1 cellular context compared by ENCODE assay signal in the genomic region with DNA sequence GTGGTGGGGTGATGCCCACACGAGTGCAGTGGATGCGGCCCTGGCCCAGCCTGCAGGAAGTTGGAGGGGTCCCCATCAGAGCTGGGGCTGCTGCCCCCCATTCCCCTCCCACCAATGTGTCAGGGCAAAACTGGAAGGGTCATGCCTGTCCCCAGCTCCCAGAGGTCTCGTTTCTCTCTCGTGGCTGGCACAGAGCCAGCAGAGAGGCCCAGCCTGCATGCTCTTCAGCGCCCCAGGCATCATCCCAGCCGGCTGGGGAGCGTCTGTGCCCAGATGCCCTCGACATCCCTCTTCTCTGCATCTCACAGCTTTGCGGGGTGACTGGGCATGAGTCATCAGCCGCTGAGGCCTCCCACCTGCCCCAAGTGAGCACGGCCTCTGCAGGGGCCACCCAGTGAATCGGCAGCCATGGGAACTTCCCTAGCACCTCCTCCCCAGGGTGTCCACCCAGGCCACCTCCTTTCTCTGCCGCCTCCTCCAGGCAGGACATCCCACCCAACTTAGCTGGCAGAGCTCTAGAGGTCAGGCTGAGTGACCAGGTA.
A peak's percentile ranks its signal among the peaks of the same experiment; 100 is the strongest.
TF ChIP-seq lines count a peak whose summit lies in the region.

No MANE protein-coding gene starts in this region.

TF ChIP-seq in K562, 482 proteins besides CTCF, POLR2A, EP300 and RAD21 (continued from another document):
- TF ChIP-seq, protein P1, sequence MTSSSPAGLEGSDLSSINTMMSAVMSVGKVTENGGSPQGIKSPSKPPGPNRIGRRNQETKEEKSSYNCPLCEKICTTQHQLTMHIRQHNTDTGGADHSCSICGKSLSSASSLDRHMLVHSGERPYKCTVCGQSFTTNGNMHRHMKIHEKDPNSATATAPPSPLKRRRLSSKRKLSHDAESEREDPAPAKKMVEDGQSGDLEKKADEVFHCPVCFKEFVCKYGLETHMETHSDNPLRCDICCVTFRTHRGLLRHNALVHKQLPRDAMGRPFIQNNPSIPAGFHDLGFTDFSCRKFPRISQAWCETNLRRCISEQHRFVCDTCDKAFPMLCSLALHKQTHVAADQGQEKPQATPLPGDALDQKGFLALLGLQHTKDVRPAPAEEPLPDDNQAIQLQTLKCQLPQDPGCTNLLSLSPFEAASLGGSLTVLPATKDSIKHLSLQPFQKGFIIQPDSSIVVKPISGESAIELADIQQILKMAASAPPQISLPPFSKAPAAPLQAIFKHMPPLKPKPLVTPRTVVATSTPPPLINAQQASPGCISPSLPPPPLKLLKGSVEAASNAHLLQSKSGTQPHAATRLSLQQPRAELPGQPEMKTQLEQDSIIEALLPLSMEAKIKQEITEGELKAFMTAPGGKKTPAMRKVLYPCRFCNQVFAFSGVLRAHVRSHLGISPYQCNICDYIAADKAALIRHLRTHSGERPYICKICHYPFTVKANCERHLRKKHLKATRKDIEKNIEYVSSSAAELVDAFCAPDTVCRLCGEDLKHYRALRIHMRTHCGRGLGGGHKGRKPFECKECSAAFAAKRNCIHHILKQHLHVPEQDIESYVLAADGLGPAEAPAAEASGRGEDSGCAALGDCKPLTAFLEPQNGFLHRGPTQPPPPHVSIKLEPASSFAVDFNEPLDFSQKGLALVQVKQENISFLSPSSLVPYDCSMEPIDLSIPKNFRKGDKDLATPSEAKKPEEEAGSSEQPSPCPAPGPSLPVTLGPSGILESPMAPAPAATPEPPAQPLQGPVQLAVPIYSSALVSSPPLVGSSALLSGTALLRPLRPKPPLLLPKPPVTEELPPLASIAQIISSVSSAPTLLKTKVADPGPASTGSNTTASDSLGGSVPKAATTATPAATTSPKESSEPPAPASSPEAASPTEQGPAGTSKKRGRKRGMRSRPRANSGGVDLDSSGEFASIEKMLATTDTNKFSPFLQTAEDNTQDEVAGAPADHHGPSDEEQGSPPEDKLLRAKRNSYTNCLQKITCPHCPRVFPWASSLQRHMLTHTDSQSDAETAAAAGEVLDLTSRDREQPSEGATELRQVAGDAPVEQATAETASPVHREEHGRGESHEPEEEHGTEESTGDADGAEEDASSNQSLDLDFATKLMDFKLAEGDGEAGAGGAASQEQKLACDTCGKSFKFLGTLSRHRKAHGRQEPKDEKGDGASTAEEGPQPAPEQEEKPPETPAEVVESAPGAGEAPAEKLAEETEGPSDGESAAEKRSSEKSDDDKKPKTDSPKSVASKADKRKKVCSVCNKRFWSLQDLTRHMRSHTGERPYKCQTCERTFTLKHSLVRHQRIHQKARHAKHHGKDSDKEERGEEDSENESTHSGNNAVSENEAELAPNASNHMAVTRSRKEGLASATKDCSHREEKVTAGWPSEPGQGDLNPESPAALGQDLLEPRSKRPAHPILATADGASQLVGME (CRISPR knock-in tag; IDR thresholded peaks at IDR 0.05): no peak
- no peak for TF ChIP-seq NR4A1 (CRISPR knock-in tag; IDR thresholded peaks at IDR 0.05)
- TF ChIP-seq NR4A1 (tag; IDR thresholded peaks at IDR 0.05): 0 out of 2 replicates have a peak, but pooled peaks have one; percentile 41
- TF ChIP-seq CREB1 (IDR thresholded peaks at IDR 0.05): no peak
- no peak for TF ChIP-seq CREB1 (CRISPR knock-in tag; IDR thresholded peaks at IDR 0.05)
- peak; percentile 35; the same call in 1 of the 2 replicates for TF ChIP-seq ARID1B (IDR thresholded peaks at IDR 0.05)
- no peak for TF ChIP-seq NRF1 (conservative IDR thresholded peaks at IDR 0.05 in 1 of 2, IDR thresholded peaks at IDR 0.05 in 1 of 2)
- TF ChIP-seq SNIP1 (IDR thresholded peaks at IDR 0.05; ENCODE audit: low read depth): no peak
- peak; percentile 97 for TF ChIP-seq ZFP36 (IDR thresholded peaks at IDR 0.05; ENCODE audit: low read depth, low read length, partially characterized antibody)
- no peak for TF ChIP-seq RAD51 (IDR thresholded peaks at IDR 0.05; ENCODE audit: borderline replicate concordance, low read depth)
- TF ChIP-seq ZNF253 (CRISPR knock-in tag; conservative IDR thresholded peaks at IDR 0.05): no peak
- TF ChIP-seq ZNF146 (CRISPR knock-in tag; IDR thresholded peaks at IDR 0.05; ENCODE audit: unreplicated experiment): no peak
- TF ChIP-seq JUNB (CRISPR knock-in tag; conservative IDR thresholded peaks at IDR 0.05): 0 out of 2 replicates have a peak, but pooled peaks have one; percentile 46
- TF ChIP-seq KLF6 (CRISPR knock-in tag; IDR thresholded peaks at IDR 0.05; ENCODE audit: borderline replicate concordance): no peak
- TF ChIP-seq, protein P2, sequence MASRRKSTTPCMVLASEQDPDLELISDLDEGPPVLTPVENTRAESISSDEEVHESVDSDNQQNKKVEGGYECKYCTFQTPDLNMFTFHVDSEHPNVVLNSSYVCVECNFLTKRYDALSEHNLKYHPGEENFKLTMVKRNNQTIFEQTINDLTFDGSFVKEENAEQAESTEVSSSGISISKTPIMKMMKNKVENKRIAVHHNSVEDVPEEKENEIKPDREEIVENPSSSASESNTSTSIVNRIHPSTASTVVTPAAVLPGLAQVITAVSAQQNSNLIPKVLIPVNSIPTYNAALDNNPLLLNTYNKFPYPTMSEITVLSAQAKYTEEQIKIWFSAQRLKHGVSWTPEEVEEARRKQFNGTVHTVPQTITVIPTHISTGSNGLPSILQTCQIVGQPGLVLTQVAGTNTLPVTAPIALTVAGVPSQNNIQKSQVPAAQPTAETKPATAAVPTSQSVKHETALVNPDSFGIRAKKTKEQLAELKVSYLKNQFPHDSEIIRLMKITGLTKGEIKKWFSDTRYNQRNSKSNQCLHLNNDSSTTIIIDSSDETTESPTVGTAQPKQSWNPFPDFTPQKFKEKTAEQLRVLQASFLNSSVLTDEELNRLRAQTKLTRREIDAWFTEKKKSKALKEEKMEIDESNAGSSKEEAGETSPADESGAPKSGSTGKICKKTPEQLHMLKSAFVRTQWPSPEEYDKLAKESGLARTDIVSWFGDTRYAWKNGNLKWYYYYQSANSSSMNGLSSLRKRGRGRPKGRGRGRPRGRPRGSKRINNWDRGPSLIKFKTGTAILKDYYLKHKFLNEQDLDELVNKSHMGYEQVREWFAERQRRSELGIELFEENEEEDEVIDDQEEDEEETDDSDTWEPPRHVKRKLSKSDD (conservative IDR thresholded peaks at IDR 0.05; ENCODE audit: low read length): no peak
